ENCODE assay signal across 7 cellular contexts in genomic region chr7:96321041-96321669, GRCh38. TPM values are rescaled to one million over a fixed set of nuclear protein-coding genes. Genes with fewer than 3 reads are reported as not detected.
DNase-seq lines count a peak whose midpoint lies in the region; ATAC-seq, FAIRE-seq and TF ChIP-seq lines count a peak whose summit lies in the region.

No MANE protein-coding gene starts in this region.

- TF ChIP-seq EP300 in GM12878 (IDR thresholded peaks at IDR 0.05; ENCODE audit: borderline replicate concordance in 1 of 2, control insufficient read depth in 1 of 2, low read depth in 2 of 2, low read length in 2 of 2) = 0 out of 4 replicates have a peak, but pooled peaks of 1 of the 2 experiments have one; percentile 14
- no peak for TF ChIP-seq EP300 in sigmoid colon (IDR thresholded peaks at IDR 0.05)

- CTCF ChIA-PET in HCT116 (lab: Charles Lee) = no interaction called here
- CTCF ChIA-PET in GM12878 (lab: Yijun Ruan, JAX) = no interaction called here

- H3K9me3 ChIP-seq in HCT116 (ENCODE audit: control insufficient read depth in 1 of 2, insufficient read depth in 1 of 2, low read depth in 1 of 2, low read length in 2 of 2) (no peaks in the 10 kb centered on the region), MG63 (no peaks in the 10 kb centered on the region), SJSA1 (replicated peaks) (no peaks in the 10 kb centered on the region), GM12878 (replicated peaks; ENCODE audit: control insufficient read depth, insufficient read depth, low read length) (no peaks in the 10 kb centered on the region; the same call in 1 of the 3 replicates), sigmoid colon (no peaks in the 10 kb centered on the region)

- H3K4me2 ChIP-seq in HCT116 (ENCODE audit: low read length) (peak overlapping the region; percentile 82), GM12878 (ENCODE audit: control insufficient read depth, insufficient read depth) (peak overlapping the region; percentile 77)

- H3K36me3 ChIP-seq in HCT116 (ENCODE audit: control insufficient read depth in 1 of 2, insufficient read depth in 2 of 2, low read length in 2 of 2) (no peaks in the 10 kb centered on the region), MG63 (no peaks in the 10 kb centered on the region), SJSA1 (peaks cover 10% of the 10 kb centered on the region), GM12878 (ENCODE audit: control insufficient read depth in 2 of 2, insufficient read depth in 2 of 2, low read length in 1 of 2) (no peaks in the 10 kb centered on the region), sigmoid colon (no peaks in the 10 kb centered on the region)

- WGBS in GM12878 (ENCODE audit: insufficient coverage, insufficient replicate concordance, low lambda C conversion rate, missing lambda C conversion rate) = 0% methylated on average over 22 of the region's 22 CpGs
- WGBS in sigmoid colon, 2 donors = 0% methylated on average over 22 of the region's 22 CpGs

- H3K9ac ChIP-seq in HCT116 (ENCODE audit: low read length) = peak overlapping the region; percentile 91
- peak overlapping the region; percentile 95 for H3K9ac ChIP-seq in GM12878 (ENCODE audit: control insufficient read depth, insufficient read depth, low read length)

- TF ChIP-seq POLR2A in GM10847 (IDR thresholded peaks at IDR 0.05; ENCODE audit: extremely low read depth, insufficient read length) = peak; percentile 29
- TF ChIP-seq POLR2A in HCT116 (IDR thresholded peaks at IDR 0.05; ENCODE audit: borderline replicate concordance, extremely low read depth, insufficient read depth, insufficient read length) = peak; percentile 44
- TF ChIP-seq POLR2A in GM12878 (IDR thresholded peaks at IDR 0.05; ENCODE audit: low read depth, low read length) = no peak
- TF ChIP-seq POLR2A in sigmoid colon (IDR thresholded peaks at IDR 0.05) = peak in 1 of 2 donors; percentile 41

- in situ Hi-C loops in GM12878 (cut with MboI) = no loop called here

- ATAC-seq in HCT116 (peak; percentile 73), GM12878 (peak; percentile 69)

- no peak for TF ChIP-seq RAD21 in HCT116 (IDR thresholded peaks at IDR 0.05; ENCODE audit: low read depth)
- no peak for TF ChIP-seq RAD21 in GM12878 (IDR thresholded peaks at IDR 0.05; ENCODE audit: insufficient read depth, low read depth, low read length)

- H3K4me1 ChIP-seq in HCT116 (ENCODE audit: control insufficient read depth in 1 of 2, insufficient read depth in 2 of 2, low read length in 2 of 2) = peaks cover 13 to 34% of the 10 kb centered on the region in 2 experiments
- peaks cover 11% of the 10 kb centered on the region for H3K4me1 ChIP-seq in SJSA1 (replicated peaks)
- H3K4me1 ChIP-seq in GM12878 (ENCODE audit: control insufficient read depth, insufficient read depth, low read length) = peaks cover 12% of the 10 kb centered on the region
- peaks cover 0 to 24% (median 15%) of the 10 kb centered on the region in 4 donors for H3K4me1 ChIP-seq in sigmoid colon

- peak; percentile 77 for DNase-seq in HCT116 (ENCODE audit: low read depth, low spot score)
- DNase-seq in MG63 = peak; percentile 79
- DNase-seq in SJSA1 (ENCODE audit: low read depth in 1 of 2, low spot score in 2 of 2) = peak; percentile 77 to 84
- peak; percentile 28 for DNase-seq in GM12878 (ENCODE audit: low read depth, low spot score)
- DNase-seq in iPS DF 4.7 (ENCODE audit: extremely low read depth, low spot score) = peak; percentile 71
- peak; percentile 93 for DNase-seq in sigmoid colon

- H2AFZ ChIP-seq in HCT116 (ENCODE audit: low read depth, low read length, poor library complexity, severe bottlenecking) (no peak overlapping the region), GM12878 (ENCODE audit: control insufficient read depth, low read depth, low read length) (peak overlapping the region; percentile 73)

- POLR2A ChIA-PET in HCT116 (lab: Charles Lee) = no interaction called here
- POLR2A ChIA-PET in GM12878 (lab: Charles Lee) = interaction anchor here (0.5 to 0.6 kb wide), 2 partner anchors 10 to 160 kb away, joined by 3 read pairs; no protein-coding TSS in a partner anchor

- no peaks in the 10 kb centered on the region for H3K27me3 ChIP-seq in HCT116 (ENCODE audit: insufficient read depth, low read length)
- no peaks in the 10 kb centered on the region for H3K27me3 ChIP-seq in MG63
- no peaks in the 10 kb centered on the region for H3K27me3 ChIP-seq in SJSA1 (replicated peaks)
- H3K27me3 ChIP-seq in GM12878 (replicated peaks in 1 of 2; ENCODE audit: control insufficient read depth in 2 of 2, insufficient read depth in 2 of 2, low read length in 1 of 2) = no peaks in the 10 kb centered on the region
- H3K27me3 ChIP-seq in sigmoid colon = no peaks in the 10 kb centered on the region

- H3K4me3 ChIP-seq in HCT116 (replicated peaks in 1 of 2; ENCODE audit: low read depth in 1 of 2, low read length in 2 of 2) (peak overlapping the region; percentile 77 to 80), MG63 (peak overlapping the region; percentile 88), SJSA1 (peak overlapping the region; percentile 77), GM12878 (peak overlapping the region; percentile 82), sigmoid colon (peak overlapping the region; percentile 62 to 87 (median 78))

- TF ChIP-seq CTCF in HCT116 (IDR thresholded peaks at IDR 0.05 in 2 of 3, conservative IDR thresholded peaks at IDR 0.05 in 1 of 3; ENCODE audit: borderline replicate concordance in 1 of 3, insufficient read depth in 1 of 3, low read depth in 2 of 3, low read length in 2 of 3) = no peak
- TF ChIP-seq CTCF in GM12878 (IDR thresholded peaks at IDR 0.05 in 2 of 3, conservative IDR thresholded peaks at IDR 0.05 in 1 of 3; ENCODE audit: control insufficient read depth in 2 of 3, extremely low read depth in 1 of 3, insufficient read depth in 1 of 3, low read depth in 3 of 3, low read length in 3 of 3) = no peak
- TF ChIP-seq CTCF in sigmoid colon (IDR thresholded peaks at IDR 0.05) = no peak

- BruUV-seq in HCT116 (replicated peaks; lab: Mats Ljungman, UMichigan) = no TSS peak
- BruUV-seq in GM12878 (replicated peaks; lab: Mats Ljungman, UMichigan) = no TSS peak

- SMC1A ChIA-PET in GM12878 (lab: Charles Lee; ENCODE audit: uncharacterized antibody, unreplicated experiment) = no interaction called here

- RAD21 ChIA-PET in HCT116 (lab: Charles Lee; ENCODE audit: low non-redundant PET in 1 of 2, low total read pairs in 2 of 2, uncharacterized antibody in 2 of 2, unreplicated experiment in 2 of 2) (no interaction called here), GM12878 (lab: Charles Lee; ENCODE audit: unreplicated experiment) (no interaction called here)

- FAIRE-seq in GM12878 (lab: Jason Lieb, UNC) = no peak

- H3K9me2 ChIP-seq in HCT116 (ENCODE audit: insufficient read depth) = no peaks in the 10 kb centered on the region

- H4K20me1 ChIP-seq in HCT116 (ENCODE audit: insufficient read depth) (peaks cover 2% of the 10 kb centered on the region; the same call in 1 of the 2 replicates), GM12878 (ENCODE audit: control insufficient read depth, insufficient read depth) (no peaks in the 10 kb centered on the region)

- peaks cover 50% of the 10 kb centered on the region for H3K79me2 ChIP-seq in HCT116 (ENCODE audit: insufficient read depth, low read length)
- H3K79me2 ChIP-seq in GM12878 (ENCODE audit: control insufficient read depth, insufficient read depth, low read length) = peaks cover 30% of the 10 kb centered on the region

- H3K27ac ChIP-seq in HCT116 (ENCODE audit: low read depth, low read length) (peak overlapping the region; percentile 86), SJSA1 (peak overlapping the region; percentile 70), GM12878 (ENCODE audit: control insufficient read depth, insufficient read depth) (peak overlapping the region; percentile 89), sigmoid colon (peak overlapping the region; percentile 85 to 97 (median 94))

- intact Hi-C loops in HCT116 (cut with micrococcal nuclease) = no loop called here
- intact Hi-C loops in GM12878 (cut with micrococcal nuclease; ENCODE audit: unreplicated experiment) = loop anchor here (10.0 kb wide), 1 partner anchor 384 kb away; the partner anchor contains the start of gene SEM1
- intact Hi-C loops in sigmoid colon (cut with DNase I) = no loop called here

TF ChIP-seq in HCT116, 20 proteins besides CTCF, POLR2A, EP300 and RAD21:
- TF ChIP-seq FOSL1 (IDR thresholded peaks at IDR 0.05; ENCODE audit: low read depth) (no peak), POLR2AphosphoS5 (IDR thresholded peaks at IDR 0.05; ENCODE audit: low read depth, low read length) (peak; percentile 78)
TF ChIP-seq in HCT116: peak in this region for 1.

TF ChIP-seq in GM12878, 131 proteins besides CTCF, POLR2A, EP300 and RAD21 (continues in another document):
- no peak for TF ChIP-seq NFXL1 (IDR thresholded peaks at IDR 0.05; ENCODE audit: borderline replicate concordance)

RNA-seq across cellular contexts. Expression of gene SLC25A13, which starts 0.7 kb away (rescaled TPM):
- total RNA-seq in HCT116 (2021; ENCODE audit: unreplicated experiment) (19.3 TPM), GM12878 (2014; rRNA removed) (18.6 and 19.1 TPM in 2 replicates), GM12878 (2014; rRNA removed; fragmentation: Illumina TruSeq; extraction: Trizol) (21.2 and 23.0 TPM in 2 replicates), GM12878 (2021) (22.2 and 24.0 TPM in 2 replicates), sigmoid colon (10 to 100 TPM; 10.7 to 33.0 (median 14.9) TPM)
- polyA plus RNA-seq in HCT116 (2012) = 5.4 and 5.7 TPM in 2 replicates
- total RNA-seq in MG63 (2014; rRNA removed; shearing (Covaris generic); ENCODE audit: low replicate concordance) = 12.4 and 26.7 TPM in 2 replicates
- total RNA-seq in SJSA1 (2014; rRNA removed; shearing (Covaris generic)) = 48.2 and 78.1 TPM in 2 replicates
- 80.1 and 81.8 TPM in 2 replicates for total RNA-seq in GM12878 (2013; cell fraction: nucleolus; rRNA removed)
- 9.3 TPM for polyA plus RNA-seq in GM12878 (2011; ENCODE audit: low read depth)
- polyA plus RNA-seq in GM12878 (2011; rRNA removed) (24.3 and 30.1 TPM in 2 replicates), GM12878 (2014; fragmentation: Illumina TruSeq; extraction: Trizol) (18.0 and 24.9 TPM in 2 replicates), GM12878 (2014; fragmentation: Nextera tagmentation; extraction: Ambion mirVana) (1 to 10 TPM; 7.0 to 7.4 TPM), GM12878 (2014; rRNA removed) (15.6 and 16.3 TPM in 2 replicates), GM12878 (2016; fragmentation: Nextera tagmentation; extraction: Ambion mirVana) (10 to 100 TPM; 17.2 to 24.7 TPM), sigmoid colon (10 to 100 TPM; 20.8 to 30.5 (median 21.6) TPM)
- 12.0 and 12.7 TPM in 2 replicates for polyA plus RNA-seq in GM12878 (2011; cell fraction: cytosol; rRNA removed)
- 24.2 and 24.4 TPM in 2 replicates for polyA plus RNA-seq in GM12878 (2011; cell fraction: nucleus; rRNA removed)
- 9.6 and 9.9 TPM in 2 replicates for polyA plus RNA-seq in GM12878 (2012)
- 18.2 and 20.3 TPM in 2 replicates for polyA minus RNA-seq in GM12878 (2011; rRNA and poly(A)+ RNA removed)
- 7.3 and 13.5 TPM in 2 replicates for polyA minus RNA-seq in GM12878 (2011; cell fraction: cytosol; rRNA and poly(A)+ RNA removed)
- 15.5 and 28.2 TPM in 2 replicates for polyA minus RNA-seq in GM12878 (2011; cell fraction: nucleus; rRNA and poly(A)+ RNA removed)

Comparison
In these comparisons a context has a peak if more than half of its experiments do, and no peak if none do; other contexts are left out.
1. Peak in every context shown above with its lines: DNase-seq, ATAC-seq, H3K4me3 ChIP-seq and H3K27ac ChIP-seq.
2. DNase-seq: peak in every context shown above with its lines; median percentile 93 in sigmoid colon; 80 in SJSA1; 79 in MG63; 77 in HCT116; 71 in iPS DF 4.7; 28 in GM12878.